ENCODE assay signal across 18 cellular contexts in the genomic region with DNA sequence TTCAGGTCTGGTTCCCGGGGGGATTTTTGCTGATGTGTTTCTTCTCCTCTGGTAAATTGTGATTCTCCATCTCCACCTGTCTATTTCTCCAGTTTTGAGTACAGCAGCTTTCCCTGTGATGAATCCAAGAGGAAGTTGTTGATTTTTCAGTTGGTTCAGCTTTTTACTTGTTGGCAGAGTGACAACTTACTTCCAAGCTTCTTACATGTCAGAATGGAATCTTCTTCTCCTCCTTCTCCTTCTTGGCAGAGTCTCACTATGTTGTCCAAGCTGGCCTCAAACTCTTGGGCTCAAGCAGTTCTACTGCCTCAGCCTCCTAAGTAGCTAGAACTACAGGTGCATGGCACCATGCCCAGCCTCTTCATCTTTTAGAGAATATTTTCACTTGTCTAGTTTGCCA. TPM values are rescaled to one million over a fixed set of nuclear protein-coding genes. Genes with fewer than 3 reads are reported as not detected.
"Had no signal": no experiment of that assay in that cellular context is flagged by ENCODE, and none has a peak within 500 bp of the region (broad histone marks: within the 10 kb centered on the region; RNA-seq: fewer than 3 reads in every experiment).

No MANE protein-coding gene starts in this region.

- H3K4me3 Mint-ChIP-seq: activated CD8-positive, alpha-beta memory T cell treated with anti-CD3 and anti-CD28 coated beads, Interleukin-2, amount 10 ng/mL, durations not matched to agents 7 days and 5 days; activated naive CD8-positive, alpha-beta T cell treated with anti-CD3 and anti-CD28 coated beads for 36 hours; activated T-cell treated with anti-CD3 and anti-CD28 coated beads, Interleukin-2, amount 50 U/mL, for 4 hours; naive thymus-derived CD4-positive, alpha-beta T cell had no signal

- H3K4me1 Mint-ChIP-seq: activated CD8-positive, alpha-beta memory T cell treated with anti-CD3 and anti-CD28 coated beads, Interleukin-2, amount 10 ng/mL, durations not matched to agents 7 days and 5 days; activated naive CD8-positive, alpha-beta T cell treated with anti-CD3 and anti-CD28 coated beads for 36 hours had no signal

- H3K9me3 Mint-ChIP-seq: activated naive CD8-positive, alpha-beta T cell treated with anti-CD3 and anti-CD28 coated beads for 36 hours; activated T-cell treated with anti-CD3 and anti-CD28 coated beads, Interleukin-2, amount 50 U/mL, for 4 hours had no signal

- H3K27ac Mint-ChIP-seq: activated CD8-positive, alpha-beta memory T cell treated with anti-CD3 and anti-CD28 coated beads, Interleukin-2, amount 10 ng/mL, durations not matched to agents 7 days and 5 days; activated naive CD8-positive, alpha-beta T cell treated with anti-CD3 and anti-CD28 coated beads for 36 hours; naive thymus-derived CD4-positive, alpha-beta T cell had no signal

- DNase-seq: activated CD4-positive, alpha-beta T cell treated with anti-CD3 and anti-CD28 coated beads, Interleukin-2, amount 50 U/mL, for 4 hours; activated CD4-positive, CD25-positive, alpha-beta regulatory T cell treated with anti-CD3 and anti-CD28 coated beads, Interleukin-2, amount 50 U/mL, for 72 hours; activated CD8-positive, alpha-beta memory T cell treated with anti-CD3 and anti-CD28 coated beads, Interleukin-2, amount 10 ng/mL, durations not matched to agents 7 days and 5 days; activated gamma-delta T cell; activated naive CD8-positive, alpha-beta T cell treated with anti-CD3 and anti-CD28 coated beads for 36 hours; activated T-cell treated with anti-CD3 and anti-CD28 coated beads, Interleukin-2, amount 50 U/mL, for 4 hours; anterior cingulate cortex; effector CD8-positive, alpha-beta T cell; glutamatergic neuron; left colon; naive thymus-derived CD4-positive, alpha-beta T cell; stimulated activated naive CD4-positive, alpha-beta T cell treated with Interleukin-2 at 50 U/mL for 16 hours; upper lobe of left lung had no signal

- H3K4me3 ChIP-seq: cardiac muscle cell, coronary artery, lung, prostate gland, upper lobe of left lung had no signal

- H3K36me3 Mint-ChIP-seq: activated CD8-positive, alpha-beta memory T cell treated with anti-CD3 and anti-CD28 coated beads, Interleukin-2, amount 10 ng/mL, durations not matched to agents 7 days and 5 days; activated naive CD8-positive, alpha-beta T cell treated with anti-CD3 and anti-CD28 coated beads for 36 hours; naive thymus-derived CD4-positive, alpha-beta T cell had no signal

RNA-seq across cellular contexts. Expression of a gene that starts 33.4 kb away (rescaled TPM):
- total RNA-seq: activated naive CD8-positive, alpha-beta T cell treated with anti-CD3 and anti-CD28 coated beads for 36 hours; activated T-cell treated with anti-CD3 and anti-CD28 coated beads, Interleukin-2, amount 50 U/mL, for 4 hours; temporal lobe had no signal
